ENCODE assay signal across 21 cellular contexts in genomic region chr5:149597618-149598017, GRCh38.
"Had no signal": no experiment of that assay in that cellular context is flagged by ENCODE, and none has a peak within 500 bp of the region (broad histone marks: within the 10 kb centered on the region; RNA-seq: fewer than 3 reads in every experiment).

No MANE protein-coding gene starts in this region.

- H3K4me3 ChIP-seq: coronary artery, transverse colon had no signal

- H3K4me1 Mint-ChIP-seq: activated naive CD4-positive, alpha-beta T cell treated with anti-CD3 and anti-CD28 coated beads, Interleukin-2, amount 10 ng/mL, durations not matched to agents 7 days and 5 days; activated naive CD8-positive, alpha-beta T cell treated with anti-CD3 and anti-CD28 coated beads, Interleukin-2, amount 50 U/mL, for 24 hours; central memory CD8-positive, alpha-beta T cell had no signal

- H3K36me3 Mint-ChIP-seq: activated naive CD4-positive, alpha-beta T cell treated with anti-CD3 and anti-CD28 coated beads, Interleukin-2, amount 10 ng/mL, durations not matched to agents 7 days and 5 days had no signal

- H3K36me3 ChIP-seq: brain microvascular endothelial cell had no signal

- H3K27ac Mint-ChIP-seq: activated CD4-positive, alpha-beta T cell treated with anti-CD3 and anti-CD28 coated beads, Interleukin-2, amount 10 ng/mL, durations not matched to agents 24 days and 14 days; activated CD8-positive, alpha-beta T cell treated with anti-CD3 and anti-CD28 coated beads for 36 hours; activated naive CD4-positive, alpha-beta T cell treated with anti-CD3 and anti-CD28 coated beads, Interleukin-2, amount 10 ng/mL, durations not matched to agents 7 days and 5 days; activated naive CD8-positive, alpha-beta T cell treated with anti-CD3 and anti-CD28 coated beads, Interleukin-2, amount 50 U/mL, for 24 hours; naive thymus-derived CD4-positive, alpha-beta T cell; T-helper 1 cell treated with Interleukin-12 subunit alpha and Interleukin-12 subunit beta and Interleukin-4 antibody, amounts not matched to agents 30 μg/mL and 1 μg/mL, for 36 hours had no signal

- H3K4me3 Mint-ChIP-seq: activated CD4-positive, alpha-beta T cell treated with anti-CD3 and anti-CD28 coated beads, Interleukin-2, amount 10 ng/mL, durations not matched to agents 24 days and 14 days; activated CD8-positive, alpha-beta T cell treated with anti-CD3 and anti-CD28 coated beads for 36 hours; activated naive CD4-positive, alpha-beta T cell treated with anti-CD3 and anti-CD28 coated beads, Interleukin-2, amount 10 ng/mL, durations not matched to agents 7 days and 5 days; activated naive CD8-positive, alpha-beta T cell treated with anti-CD3 and anti-CD28 coated beads, Interleukin-2, amount 50 U/mL, for 24 hours; central memory CD8-positive, alpha-beta T cell; naive thymus-derived CD4-positive, alpha-beta T cell; T-helper 1 cell treated with Interleukin-12 subunit alpha and Interleukin-12 subunit beta and Interleukin-4 antibody, amounts not matched to agents 30 μg/mL and 1 μg/mL, for 36 hours had no signal

- DNase-seq: activated CD4-positive, alpha-beta T cell treated with anti-CD3 and anti-CD28 coated beads, Interleukin-2, amount 10 ng/mL, durations not matched to agents 24 days and 14 days; activated CD8-positive, alpha-beta memory T cell treated with anti-CD3 and anti-CD28 coated beads, Interleukin-2, amount 50 U/mL, for 4 hours; activated CD8-positive, alpha-beta T cell treated with anti-CD3 and anti-CD28 coated beads for 36 hours; activated effector memory CD4-positive, alpha-beta T cell treated with Interleukin-2 at 50 U/mL for 16 hours; activated naive CD4-positive, alpha-beta T cell treated with anti-CD3 and anti-CD28 coated beads, Interleukin-2, amount 10 ng/mL, durations not matched to agents 7 days and 5 days; activated naive CD8-positive, alpha-beta T cell treated with anti-CD3 and anti-CD28 coated beads, Interleukin-2, amount 50 U/mL, for 24 hours; activated T-cell treated with anti-CD3 and anti-CD28 coated beads, Interleukin-2, amount 50 U/mL, for 48 hours; aorta; brain microvascular endothelial cell; effector CD4-positive, alpha-beta T cell; hypothalamus; islet precursor cell; mesenchymal stem cell; naive thymus-derived CD4-positive, alpha-beta T cell; stimulated activated CD4-positive, alpha-beta T cell treated with anti-CD3 and anti-CD28 coated beads, Interleukin-2, amount 100 ng/mL, for 24 hours; stimulated activated naive CD4-positive, alpha-beta T cell treated with Interleukin-2 at 50 U/mL for 16 hours; substantia nigra; transverse colon had no signal

- H3K27me3 Mint-ChIP-seq: activated CD4-positive, alpha-beta T cell treated with anti-CD3 and anti-CD28 coated beads, Interleukin-2, amount 10 ng/mL, durations not matched to agents 24 days and 14 days had no signal

- ATAC-seq: activated CD8-positive, alpha-beta T cell treated with anti-CD3 and anti-CD28 coated beads for 36 hours; activated naive CD8-positive, alpha-beta T cell treated with anti-CD3 and anti-CD28 coated beads, Interleukin-2, amount 50 U/mL, for 24 hours; naive thymus-derived CD4-positive, alpha-beta T cell had no signal

- H3K9me3 ChIP-seq: transverse colon had no signal

- H3K9me3 Mint-ChIP-seq: activated CD4-positive, alpha-beta T cell treated with anti-CD3 and anti-CD28 coated beads, Interleukin-2, amount 10 ng/mL, durations not matched to agents 24 days and 14 days; activated CD8-positive, alpha-beta T cell treated with anti-CD3 and anti-CD28 coated beads for 36 hours; activated naive CD4-positive, alpha-beta T cell treated with anti-CD3 and anti-CD28 coated beads, Interleukin-2, amount 10 ng/mL, durations not matched to agents 7 days and 5 days; activated naive CD8-positive, alpha-beta T cell treated with anti-CD3 and anti-CD28 coated beads, Interleukin-2, amount 50 U/mL, for 24 hours; central memory CD8-positive, alpha-beta T cell; naive thymus-derived CD4-positive, alpha-beta T cell; T-helper 1 cell treated with Interleukin-12 subunit alpha and Interleukin-12 subunit beta and Interleukin-4 antibody, amounts not matched to agents 30 μg/mL and 1 μg/mL, for 36 hours had no signal

- H3K27me3 ChIP-seq: brain microvascular endothelial cell, transverse colon had no signal

- H3K27ac ChIP-seq: brain microvascular endothelial cell had no signal
